In the genomic region with DNA sequence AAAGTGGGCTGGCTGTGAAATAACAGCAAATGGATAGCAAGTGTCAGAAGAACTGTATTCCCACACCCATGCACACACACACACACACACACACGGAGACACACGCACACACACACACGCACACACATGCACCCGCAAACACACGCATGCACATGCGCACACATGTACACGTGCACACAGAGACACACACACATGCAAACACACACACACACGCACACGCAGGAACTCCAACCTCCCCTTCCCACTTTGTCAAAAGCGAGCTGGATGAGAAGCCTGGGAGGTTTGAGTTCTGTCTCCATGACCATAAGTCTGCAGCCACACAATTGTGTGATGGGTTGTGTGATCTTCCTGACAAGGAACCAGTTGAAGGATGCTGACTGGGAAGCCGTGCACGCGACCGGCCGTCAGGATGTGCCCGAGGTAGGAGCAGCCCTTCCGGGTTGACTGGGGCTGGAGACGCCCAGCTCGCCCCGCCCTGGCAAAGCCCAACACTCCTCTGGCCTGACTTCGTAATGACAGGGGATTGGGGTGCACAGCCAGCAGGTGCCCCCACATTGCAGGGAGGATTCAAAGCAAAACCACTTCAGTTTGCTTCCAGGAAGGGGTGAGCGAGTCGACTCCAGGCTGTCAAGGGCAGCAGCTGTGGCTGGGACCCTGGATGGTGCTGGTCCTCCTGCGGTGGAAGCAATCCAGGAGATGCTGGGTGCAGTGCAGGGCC, we compare ENCODE assay signal across 23 cellular contexts. TPM values are rescaled to one million over a fixed set of nuclear protein-coding genes. Genes with fewer than 3 reads are reported as not detected.
DNase-seq lines count a peak whose midpoint lies in the region; ATAC-seq and TF ChIP-seq lines count a peak whose summit lies in the region.
"Had no signal": no experiment of that assay in that cellular context is flagged by ENCODE, and none has a peak within 500 bp of the region (broad histone marks: within the 10 kb centered on the region; RNA-seq: fewer than 3 reads in every experiment).

No MANE protein-coding gene starts in this region.

- H3K9me3 Mint-ChIP-seq in T-helper 2 cell treated with Interferon-gamma antibody and Interleukin-4, amounts not matched to agents 5 μg/mL and 100 μg/mL, for 36 hours: peaks cover 5% of the 10 kb centered on the region

- H3K4me3 Mint-ChIP-seq in T-helper 2 cell treated with Interferon-gamma antibody and Interleukin-4, amounts not matched to agents 5 μg/mL and 100 μg/mL, for 36 hours: peak overlapping the region; percentile 7
- H3K4me3 Mint-ChIP-seq: dendritic cell treated with granulocyte-macrophage colony-stimulating factor and Interleukin-4, amounts not matched to agents 40 ng/mL and 50 ng/mL, for 4 days had no signal

- no peaks in the 10 kb centered on the region for H3K36me3 ChIP-seq in testis (ENCODE audit: low read depth, missing control alignments)
- H3K36me3 ChIP-seq: heart left ventricle, MG63, thyroid gland had no signal

- H3K4me1 ChIP-seq in testis: no peaks in the 10 kb centered on the region
- H3K4me1 ChIP-seq: psoas muscle, thyroid gland had no signal

- no peaks in the 10 kb centered on the region for H3K9me3 ChIP-seq in testis
- H3K9me3 ChIP-seq: psoas muscle, thyroid gland had no signal

- H3K4me1 Mint-ChIP-seq in T-helper 2 cell treated with Interferon-gamma antibody and Interleukin-4, amounts not matched to agents 5 μg/mL and 100 μg/mL, for 36 hours (ENCODE audit: low read depth): peaks cover 35% of the 10 kb centered on the region

- intact Hi-C loops in testis (cut with DNase I; ENCODE audit: low total_unique reads): no loop called here

- no peak for TF ChIP-seq POLR2A in testis (IDR thresholded peaks at IDR 0.05)

- peaks cover 15% of the 10 kb centered on the region for H3K36me3 Mint-ChIP-seq in T-helper 2 cell treated with Interferon-gamma antibody and Interleukin-4, amounts not matched to agents 5 μg/mL and 100 μg/mL, for 36 hours (ENCODE audit: low read depth)

- ATAC-seq in GM21381 (IDR thresholded peaks at IDR 0.05; ENCODE audit: unreplicated experiment): no peak
- no peak for ATAC-seq in GM18502 (IDR thresholded peaks at IDR 0.05; ENCODE audit: poor library complexity, unreplicated experiment)
- ATAC-seq: left lobe of liver; psoas muscle; stimulated activated naive CD8-positive, alpha-beta T cell treated with anti-CD3 and anti-CD28 coated beads, Interleukin-15, Interleukin-2, amounts not matched to agents 100 U/mL and 50 U/mL, for 24 hours had no signal

- H3K4me3 ChIP-seq in testis: no peak overlapping the region
- H3K4me3 ChIP-seq: heart left ventricle, MG63, psoas muscle, SK-N-MC, thyroid gland had no signal

- H3K27me3 ChIP-seq in testis: no peaks in the 10 kb centered on the region
- H3K27me3 ChIP-seq: heart left ventricle, MG63, thyroid gland had no signal

- WGBS in testis, 2 donors: 95 to 97% methylated on average over 19 to 24 of the region's 24 CpGs

- no peak for DNase-seq in T-helper 2 cell treated with Interferon-gamma antibody and Interleukin-4, amounts not matched to agents 5 μg/mL and 100 μg/mL, for 36 hours (ENCODE audit: low spot score)
- DNase-seq in T-helper 2 cell (no peak), SW480 (ENCODE audit: low spot score) (peak; percentile 74), mesenteric fat pad (ENCODE audit: low spot score) (peak; percentile 80), testis (peak; percentile 6), activated T-cell treated with anti-CD3 and anti-CD28 coated beads for 4 hours (no peak)
- DNase-seq: activated CD4-positive, alpha-beta T cell treated with anti-CD3 and anti-CD28 coated beads, Interleukin-2, amount 50 U/mL, for 48 hours; MG63; NCI-H2107; NCI-H524; stimulated activated CD4-positive, alpha-beta T cell treated with anti-CD3 and anti-CD28 coated beads, Interleukin-4, amount 100 ng/mL, for 1 hour; stimulated activated naive CD8-positive, alpha-beta T cell treated with anti-CD3 and anti-CD28 coated beads, Interleukin-15, Interleukin-2, amounts not matched to agents 100 U/mL and 50 U/mL, for 24 hours; thyroid gland had no signal

- peak overlapping the region; percentile 50 for H3K27ac Mint-ChIP-seq in T-helper 2 cell treated with Interferon-gamma antibody and Interleukin-4, amounts not matched to agents 5 μg/mL and 100 μg/mL, for 36 hours
- H3K27ac Mint-ChIP-seq: dendritic cell treated with granulocyte-macrophage colony-stimulating factor and Interleukin-4, amounts not matched to agents 40 ng/mL and 50 ng/mL, for 4 days had no signal

- TF ChIP-seq CTCF in testis (IDR thresholded peaks at IDR 0.05): no peak

- H3K27ac ChIP-seq in testis: no peak overlapping the region
- H3K27ac ChIP-seq: 22Rv1, psoas muscle, SK-N-MC, thyroid gland had no signal

- peaks cover 4% of the 10 kb centered on the region for H3K27me3 Mint-ChIP-seq in T-helper 2 cell treated with Interferon-gamma antibody and Interleukin-4, amounts not matched to agents 5 μg/mL and 100 μg/mL, for 36 hours (ENCODE audit: low read depth)

RNA-seq across cellular contexts. Expression of gene NKD2, which starts 29.3 kb away (rescaled TPM):
- total RNA-seq in mesenteric fat pad (17.1 TPM), testis (10 to 100 TPM; 31.6 to 42.1 TPM)
- 16.5 TPM for polyA plus RNA-seq in testis (ENCODE audit: insufficient read depth, low read depth, low replicate concordance)
- total RNA-seq: endothelial cell of umbilical vein had no signal
- polyA plus RNA-seq: BJ had no signal

Comparison
In these comparisons a context has a peak if more than half of its experiments do, and no peak if none do; other contexts are left out.
1. DNase-seq: peak in SW480 (single experiment), mesenteric fat pad (single experiment) and testis (single experiment); none in T-helper 2 cell treated with Interferon-gamma antibody and Interleukin-4, amounts not matched to agents 5 μg/mL and 100 μg/mL, for 36 hours (single experiment), T-helper 2 cell (0 of 5) and activated T-cell treated with anti-CD3 and anti-CD28 coated beads for 4 hours (single experiment).